In genomic region chr9:5671711-5672353, GRCh38 we compare ENCODE assay signal across 2 cellular contexts.
TF ChIP-seq lines count a peak whose summit lies in the region.

No MANE protein-coding gene starts in this region.

TF ChIP-seq in HepG2, 621 proteins besides CTCF, POLR2A, EP300 and RAD21:
- no peak for TF ChIP-seq MBD4 (IDR thresholded peaks at IDR 0.05; ENCODE audit: borderline replicate concordance, low read length)
- TF ChIP-seq ZNF589 (CRISPR knock-in tag; conservative IDR thresholded peaks at IDR 0.05): no peak
- TF ChIP-seq ZNF292 (CRISPR knock-in tag; IDR thresholded peaks at IDR 0.05; ENCODE audit: borderline replicate concordance, low read depth): no peak
- no peak for TF ChIP-seq NFE2L1 (CRISPR knock-in tag; IDR thresholded peaks at IDR 0.05; ENCODE audit: borderline replicate concordance)
- no peak for TF ChIP-seq ZSCAN31 (CRISPR knock-in tag; IDR thresholded peaks at IDR 0.05; ENCODE audit: low read depth)
- TF ChIP-seq ONECUT2 (CRISPR knock-in tag; IDR thresholded peaks at IDR 0.05): no peak
- TF ChIP-seq ZNF138 (CRISPR knock-in tag; IDR thresholded peaks at IDR 0.05; ENCODE audit: low read depth): no peak
- no peak for TF ChIP-seq ZKSCAN1 (IDR thresholded peaks at IDR 0.05; ENCODE audit: low read length)
- no peak for TF ChIP-seq ZGPAT (CRISPR knock-in tag; IDR thresholded peaks at IDR 0.05)
- no peak for TF ChIP-seq SP5 (CRISPR knock-in tag; IDR thresholded peaks at IDR 0.05; ENCODE audit: borderline replicate concordance, low read depth)
- no peak for TF ChIP-seq ASH2L (IDR thresholded peaks at IDR 0.05; ENCODE audit: insufficient read length, low read depth, low read length)
- no peak for TF ChIP-seq ZNF121 (CRISPR knock-in tag; IDR thresholded peaks at IDR 0.05)

TF ChIP-seq in K562, 482 proteins besides CTCF, POLR2A, EP300 and RAD21:
- TF ChIP-seq ZNF592 (IDR thresholded peaks at IDR 0.05): no peak
- TF ChIP-seq FUS (optimal IDR thresholded peaks at IDR 0.05; ENCODE audit: low read depth, low read length): no peak
- TF ChIP-seq MAFF (IDR thresholded peaks at IDR 0.05; ENCODE audit: low read length): no peak
- no peak for TF ChIP-seq ZNF224 (CRISPR knock-in tag; IDR thresholded peaks at IDR 0.05)
- TF ChIP-seq GMEB1 (CRISPR knock-in tag; IDR thresholded peaks at IDR 0.05): no peak
- TF ChIP-seq ZNF165 (CRISPR knock-in tag; IDR thresholded peaks at IDR 0.05; ENCODE audit: borderline replicate concordance): no peak
- no peak for TF ChIP-seq TFAM (CRISPR knock-in tag; conservative IDR thresholded peaks at IDR 0.05)
- no peak for TF ChIP-seq ELF1 (tag; IDR thresholded peaks at IDR 0.05)
- no peak for TF ChIP-seq SMAD4 (CRISPR knock-in tag; conservative IDR thresholded peaks at IDR 0.05)
- TF ChIP-seq ZMIZ1 (IDR thresholded peaks at IDR 0.05; ENCODE audit: low read depth in 2 of 2, low read length in 2 of 2): no peak
- no peak for TF ChIP-seq CREM (IDR thresholded peaks at IDR 0.05; ENCODE audit: low read depth)
- no peak for TF ChIP-seq SIN3A (IDR thresholded peaks at IDR 0.05; ENCODE audit: borderline replicate concordance in 2 of 2, control insufficient read depth in 1 of 2, low read depth in 2 of 2, low read length in 2 of 2)
- TF ChIP-seq ZNF24 (IDR thresholded peaks at IDR 0.05): no peak
- TF ChIP-seq FOXK1 (CRISPR knock-in tag; IDR thresholded peaks at IDR 0.05; ENCODE audit: borderline replicate concordance): no peak
- no peak for TF ChIP-seq GABPB1 (CRISPR knock-in tag; IDR thresholded peaks at IDR 0.05)
- no peak for TF ChIP-seq CSDE1 (IDR thresholded peaks at IDR 0.05)
- TF ChIP-seq LARP7 (IDR thresholded peaks at IDR 0.05): no peak
- no peak for TF ChIP-seq ILK (tag; IDR thresholded peaks at IDR 0.05; ENCODE audit: borderline replicate concordance, low read depth)
